ENCODE assay signal across 1 cellular context in the genomic region with DNA sequence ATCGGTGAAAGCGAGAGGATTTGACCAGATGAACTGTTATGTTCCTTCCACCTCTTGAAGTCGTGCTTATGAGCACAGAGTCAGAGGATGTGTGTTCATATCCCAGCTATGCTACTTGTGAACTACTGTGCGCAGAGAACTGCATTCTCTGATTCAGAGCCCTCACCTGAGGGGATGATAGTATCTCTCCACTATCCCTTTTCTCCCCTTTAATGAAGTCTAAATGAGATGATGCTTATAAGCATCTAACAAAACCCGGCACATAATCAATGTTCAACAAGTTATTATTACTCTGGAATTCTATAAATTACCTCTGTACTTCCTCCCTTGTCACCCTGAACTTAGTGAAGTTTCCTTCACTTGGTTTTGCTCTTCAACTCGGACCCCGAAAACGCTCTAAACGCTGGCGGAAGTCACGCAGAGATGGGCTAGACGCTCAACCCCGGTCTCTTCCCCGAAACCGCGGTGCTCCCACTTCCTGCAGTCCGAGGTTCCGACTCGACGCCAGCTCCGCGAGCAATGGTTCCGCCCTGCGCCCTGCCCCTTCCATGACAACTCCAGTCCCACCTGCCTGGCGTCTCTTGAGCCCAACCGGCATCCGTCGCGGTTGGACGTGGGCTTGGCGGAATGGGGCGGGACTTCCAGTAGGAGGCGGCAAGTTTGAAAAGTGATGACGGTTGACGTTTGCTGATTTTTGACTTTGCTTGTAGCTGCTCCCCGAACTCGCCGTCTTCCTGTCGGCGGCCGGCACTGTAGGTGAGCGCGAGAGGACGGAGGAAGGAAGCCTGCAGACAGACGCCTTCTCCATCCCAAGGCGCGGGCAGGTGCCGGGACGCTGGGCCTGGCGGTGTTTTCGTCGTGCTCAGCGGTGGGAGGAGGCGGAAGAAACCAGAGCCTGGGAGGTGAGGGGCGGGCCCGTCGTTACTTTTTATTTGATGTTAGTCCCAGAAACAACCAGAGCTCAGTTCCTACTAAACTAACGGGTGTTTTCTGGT.
A peak's percentile ranks its signal among the peaks of the same experiment; 100 is the strongest.
TF ChIP-seq lines count a peak whose summit lies in the region.

Gene NUF2, plus strand, starts transcription at position 644 of the 995 bp plus-strand sequence. CDS start 4,098 bp downstream, outside the sequence.

TF ChIP-seq in WTC11, 78 proteins besides CTCF, POLR2A, EP300 and RAD21 (continued from another document and continues in another):
- TF ChIP-seq ZNF416 (CRISPR knock-in tag; IDR thresholded peaks at IDR 0.05) (0 out of 2 replicates have a peak, but pooled peaks have one; percentile 58), SP1 (CRISPR knock-in tag; conservative IDR thresholded peaks at IDR 0.05) (peak; percentile 99), SMAD4 (CRISPR knock-in tag; IDR thresholded peaks at IDR 0.05) (no peak), GRHL2 (CRISPR knock-in tag; IDR thresholded peaks at IDR 0.05; ENCODE audit: insufficient replicate concordance, severe bottlenecking) (no peak), TEAD1 (CRISPR knock-in tag; IDR thresholded peaks at IDR 0.05) (peak; percentile 97), ATF3 (CRISPR knock-in tag; conservative IDR thresholded peaks at IDR 0.05) (no peak), USF1 (CRISPR knock-in tag; IDR thresholded peaks at IDR 0.05) (peak; percentile 56), MYBL2 (CRISPR knock-in tag; IDR thresholded peaks at IDR 0.05) (peak; percentile 100), TEAD4 (CRISPR knock-in tag; IDR thresholded peaks at IDR 0.05) (no peak), NFE2L1 (CRISPR knock-in tag; IDR thresholded peaks at IDR 0.05) (peak; percentile 97), CDX4 (CRISPR knock-in tag; IDR thresholded peaks at IDR 0.05; ENCODE audit: borderline replicate concordance) (no peak), SOX15 (CRISPR knock-in tag; IDR thresholded peaks at IDR 0.05) (no peak), ZNF317 (CRISPR knock-in tag; IDR thresholded peaks at IDR 0.05; ENCODE audit: borderline replicate concordance, low read depth) (peak; percentile 63), TCF7 (CRISPR knock-in tag; IDR thresholded peaks at IDR 0.05; ENCODE audit: low read depth) (peak; percentile 70; the same call in 1 of the 2 replicates), ESRRA (CRISPR knock-in tag; IDR thresholded peaks at IDR 0.05; ENCODE audit: borderline replicate concordance) (peak; percentile 76; the same call in 1 of the 2 replicates), NFYB (CRISPR knock-in tag; conservative IDR thresholded peaks at IDR 0.05; ENCODE audit: low read depth) (peak; percentile 47), ATF1 (CRISPR knock-in tag; IDR thresholded peaks at IDR 0.05) (no peak), FOXJ3 (CRISPR knock-in tag; IDR thresholded peaks at IDR 0.05; ENCODE audit: borderline replicate concordance) (no peak), NR3C1 (CRISPR knock-in tag; conservative IDR thresholded peaks at IDR 0.05; ENCODE audit: low read depth) (no peak), ZBTB21 (CRISPR knock-in tag; IDR thresholded peaks at IDR 0.05; ENCODE audit: borderline replicate concordance) (peak; percentile 93), HMGA2 (CRISPR knock-in tag; IDR thresholded peaks at IDR 0.05) (no peak), ETV6 (CRISPR knock-in tag; IDR thresholded peaks at IDR 0.05) (peak; percentile 90), IRF2 (CRISPR knock-in tag; IDR thresholded peaks at IDR 0.05; ENCODE audit: borderline replicate concordance, low read depth) (0 out of 2 replicates have a peak, but pooled peaks have one; percentile 57), GABPB1 (CRISPR knock-in tag; IDR thresholded peaks at IDR 0.05) (peak; percentile 96), ERG (CRISPR knock-in tag; IDR thresholded peaks at IDR 0.05) (no peak), ZNF396 (CRISPR knock-in tag; IDR thresholded peaks at IDR 0.05; ENCODE audit: borderline replicate concordance) (no peak), ELF4 (CRISPR knock-in tag; IDR thresholded peaks at IDR 0.05; ENCODE audit: low read depth) (no peak), ZNF138 (CRISPR knock-in tag; conservative IDR thresholded peaks at IDR 0.05) (peak; percentile 73; the same call in 1 of the 2 replicates), NR2C2 (CRISPR knock-in tag; IDR thresholded peaks at IDR 0.05) (no peak), JAZF1 (CRISPR knock-in tag; IDR thresholded peaks at IDR 0.05) (no peak), GTF2I (CRISPR knock-in tag; conservative IDR thresholded peaks at IDR 0.05) (no peak), KAT7 (CRISPR knock-in tag; IDR thresholded peaks at IDR 0.05; ENCODE audit: borderline replicate concordance) (peak; percentile 85; the same call in 1 of the 2 replicates), MXD4 (CRISPR knock-in tag; IDR thresholded peaks at IDR 0.05; ENCODE audit: borderline replicate concordance) (no peak), ZNF263 (CRISPR knock-in tag; IDR thresholded peaks at IDR 0.05; ENCODE audit: low read depth) (peak; percentile 92)
- TF ChIP-seq, protein P1, sequence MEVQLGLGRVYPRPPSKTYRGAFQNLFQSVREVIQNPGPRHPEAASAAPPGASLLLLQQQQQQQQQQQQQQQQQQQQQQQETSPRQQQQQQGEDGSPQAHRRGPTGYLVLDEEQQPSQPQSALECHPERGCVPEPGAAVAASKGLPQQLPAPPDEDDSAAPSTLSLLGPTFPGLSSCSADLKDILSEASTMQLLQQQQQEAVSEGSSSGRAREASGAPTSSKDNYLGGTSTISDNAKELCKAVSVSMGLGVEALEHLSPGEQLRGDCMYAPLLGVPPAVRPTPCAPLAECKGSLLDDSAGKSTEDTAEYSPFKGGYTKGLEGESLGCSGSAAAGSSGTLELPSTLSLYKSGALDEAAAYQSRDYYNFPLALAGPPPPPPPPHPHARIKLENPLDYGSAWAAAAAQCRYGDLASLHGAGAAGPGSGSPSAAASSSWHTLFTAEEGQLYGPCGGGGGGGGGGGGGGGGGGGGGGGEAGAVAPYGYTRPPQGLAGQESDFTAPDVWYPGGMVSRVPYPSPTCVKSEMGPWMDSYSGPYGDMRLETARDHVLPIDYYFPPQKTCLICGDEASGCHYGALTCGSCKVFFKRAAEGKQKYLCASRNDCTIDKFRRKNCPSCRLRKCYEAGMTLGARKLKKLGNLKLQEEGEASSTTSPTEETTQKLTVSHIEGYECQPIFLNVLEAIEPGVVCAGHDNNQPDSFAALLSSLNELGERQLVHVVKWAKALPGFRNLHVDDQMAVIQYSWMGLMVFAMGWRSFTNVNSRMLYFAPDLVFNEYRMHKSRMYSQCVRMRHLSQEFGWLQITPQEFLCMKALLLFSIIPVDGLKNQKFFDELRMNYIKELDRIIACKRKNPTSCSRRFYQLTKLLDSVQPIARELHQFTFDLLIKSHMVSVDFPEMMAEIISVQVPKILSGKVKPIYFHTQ (CRISPR knock-in tag; IDR thresholded peaks at IDR 0.05) = no peak
- TF ChIP-seq, protein P2, sequence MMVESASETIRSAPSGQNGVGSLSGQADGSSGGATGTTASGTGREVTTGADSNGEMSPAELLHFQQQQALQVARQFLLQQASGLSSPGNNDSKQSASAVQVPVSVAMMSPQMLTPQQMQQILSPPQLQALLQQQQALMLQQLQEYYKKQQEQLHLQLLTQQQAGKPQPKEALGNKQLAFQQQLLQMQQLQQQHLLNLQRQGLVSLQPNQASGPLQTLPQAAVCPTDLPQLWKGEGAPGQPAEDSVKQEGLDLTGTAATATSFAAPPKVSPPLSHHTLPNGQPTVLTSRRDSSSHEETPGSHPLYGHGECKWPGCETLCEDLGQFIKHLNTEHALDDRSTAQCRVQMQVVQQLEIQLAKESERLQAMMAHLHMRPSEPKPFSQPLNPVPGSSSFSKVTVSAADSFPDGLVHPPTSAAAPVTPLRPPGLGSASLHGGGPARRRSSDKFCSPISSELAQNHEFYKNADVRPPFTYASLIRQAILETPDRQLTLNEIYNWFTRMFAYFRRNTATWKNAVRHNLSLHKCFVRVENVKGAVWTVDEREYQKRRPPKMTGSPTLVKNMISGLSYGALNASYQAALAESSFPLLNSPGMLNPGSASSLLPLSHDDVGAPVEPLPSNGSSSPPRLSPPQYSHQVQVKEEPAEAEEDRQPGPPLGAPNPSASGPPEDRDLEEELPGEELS (CRISPR knock-in tag; IDR thresholded peaks at IDR 0.05) = no peak; the same call in 1 of the 2 replicates
- TF ChIP-seq, protein P3, sequence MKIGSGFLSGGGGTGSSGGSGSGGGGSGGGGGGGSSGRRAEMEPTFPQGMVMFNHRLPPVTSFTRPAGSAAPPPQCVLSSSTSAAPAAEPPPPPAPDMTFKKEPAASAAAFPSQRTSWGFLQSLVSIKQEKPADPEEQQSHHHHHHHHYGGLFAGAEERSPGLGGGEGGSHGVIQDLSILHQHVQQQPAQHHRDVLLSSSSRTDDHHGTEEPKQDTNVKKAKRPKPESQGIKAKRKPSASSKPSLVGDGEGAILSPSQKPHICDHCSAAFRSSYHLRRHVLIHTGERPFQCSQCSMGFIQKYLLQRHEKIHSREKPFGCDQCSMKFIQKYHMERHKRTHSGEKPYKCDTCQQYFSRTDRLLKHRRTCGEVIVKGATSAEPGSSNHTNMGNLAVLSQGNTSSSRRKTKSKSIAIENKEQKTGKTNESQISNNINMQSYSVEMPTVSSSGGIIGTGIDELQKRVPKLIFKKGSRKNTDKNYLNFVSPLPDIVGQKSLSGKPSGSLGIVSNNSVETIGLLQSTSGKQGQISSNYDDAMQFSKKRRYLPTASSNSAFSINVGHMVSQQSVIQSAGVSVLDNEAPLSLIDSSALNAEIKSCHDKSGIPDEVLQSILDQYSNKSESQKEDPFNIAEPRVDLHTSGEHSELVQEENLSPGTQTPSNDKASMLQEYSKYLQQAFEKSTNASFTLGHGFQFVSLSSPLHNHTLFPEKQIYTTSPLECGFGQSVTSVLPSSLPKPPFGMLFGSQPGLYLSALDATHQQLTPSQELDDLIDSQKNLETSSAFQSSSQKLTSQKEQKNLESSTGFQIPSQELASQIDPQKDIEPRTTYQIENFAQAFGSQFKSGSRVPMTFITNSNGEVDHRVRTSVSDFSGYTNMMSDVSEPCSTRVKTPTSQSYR (CRISPR knock-in tag; IDR thresholded peaks at IDR 0.05) = peak; percentile 92
- TF ChIP-seq, protein P4, sequence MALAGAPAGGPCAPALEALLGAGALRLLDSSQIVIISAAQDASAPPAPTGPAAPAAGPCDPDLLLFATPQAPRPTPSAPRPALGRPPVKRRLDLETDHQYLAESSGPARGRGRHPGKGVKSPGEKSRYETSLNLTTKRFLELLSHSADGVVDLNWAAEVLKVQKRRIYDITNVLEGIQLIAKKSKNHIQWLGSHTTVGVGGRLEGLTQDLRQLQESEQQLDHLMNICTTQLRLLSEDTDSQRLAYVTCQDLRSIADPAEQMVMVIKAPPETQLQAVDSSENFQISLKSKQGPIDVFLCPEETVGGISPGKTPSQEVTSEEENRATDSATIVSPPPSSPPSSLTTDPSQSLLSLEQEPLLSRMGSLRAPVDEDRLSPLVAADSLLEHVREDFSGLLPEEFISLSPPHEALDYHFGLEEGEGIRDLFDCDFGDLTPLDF (CRISPR knock-in tag; IDR thresholded peaks at IDR 0.05) = peak; percentile 91; the same call in 1 of the 2 replicates
- TF ChIP-seq, protein P5, sequence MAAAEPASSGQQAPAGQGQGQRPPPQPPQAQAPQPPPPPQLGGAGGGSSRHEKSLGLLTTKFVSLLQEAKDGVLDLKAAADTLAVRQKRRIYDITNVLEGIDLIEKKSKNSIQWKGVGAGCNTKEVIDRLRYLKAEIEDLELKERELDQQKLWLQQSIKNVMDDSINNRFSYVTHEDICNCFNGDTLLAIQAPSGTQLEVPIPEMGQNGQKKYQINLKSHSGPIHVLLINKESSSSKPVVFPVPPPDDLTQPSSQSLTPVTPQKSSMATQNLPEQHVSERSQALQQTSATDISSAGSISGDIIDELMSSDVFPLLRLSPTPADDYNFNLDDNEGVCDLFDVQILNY (CRISPR knock-in tag; IDR thresholded peaks at IDR 0.05) = peak; percentile 98
- TF ChIP-seq, protein P6, sequence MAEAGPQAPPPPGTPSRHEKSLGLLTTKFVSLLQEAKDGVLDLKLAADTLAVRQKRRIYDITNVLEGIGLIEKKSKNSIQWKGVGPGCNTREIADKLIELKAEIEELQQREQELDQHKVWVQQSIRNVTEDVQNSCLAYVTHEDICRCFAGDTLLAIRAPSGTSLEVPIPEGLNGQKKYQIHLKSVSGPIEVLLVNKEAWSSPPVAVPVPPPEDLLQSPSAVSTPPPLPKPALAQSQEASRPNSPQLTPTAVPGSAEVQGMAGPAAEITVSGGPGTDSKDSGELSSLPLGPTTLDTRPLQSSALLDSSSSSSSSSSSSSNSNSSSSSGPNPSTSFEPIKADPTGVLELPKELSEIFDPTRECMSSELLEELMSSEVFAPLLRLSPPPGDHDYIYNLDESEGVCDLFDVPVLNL (CRISPR knock-in tag; IDR thresholded peaks at IDR 0.05; ENCODE audit: borderline replicate concordance, low read depth) = peak; percentile 100
- TF ChIP-seq, protein P7, sequence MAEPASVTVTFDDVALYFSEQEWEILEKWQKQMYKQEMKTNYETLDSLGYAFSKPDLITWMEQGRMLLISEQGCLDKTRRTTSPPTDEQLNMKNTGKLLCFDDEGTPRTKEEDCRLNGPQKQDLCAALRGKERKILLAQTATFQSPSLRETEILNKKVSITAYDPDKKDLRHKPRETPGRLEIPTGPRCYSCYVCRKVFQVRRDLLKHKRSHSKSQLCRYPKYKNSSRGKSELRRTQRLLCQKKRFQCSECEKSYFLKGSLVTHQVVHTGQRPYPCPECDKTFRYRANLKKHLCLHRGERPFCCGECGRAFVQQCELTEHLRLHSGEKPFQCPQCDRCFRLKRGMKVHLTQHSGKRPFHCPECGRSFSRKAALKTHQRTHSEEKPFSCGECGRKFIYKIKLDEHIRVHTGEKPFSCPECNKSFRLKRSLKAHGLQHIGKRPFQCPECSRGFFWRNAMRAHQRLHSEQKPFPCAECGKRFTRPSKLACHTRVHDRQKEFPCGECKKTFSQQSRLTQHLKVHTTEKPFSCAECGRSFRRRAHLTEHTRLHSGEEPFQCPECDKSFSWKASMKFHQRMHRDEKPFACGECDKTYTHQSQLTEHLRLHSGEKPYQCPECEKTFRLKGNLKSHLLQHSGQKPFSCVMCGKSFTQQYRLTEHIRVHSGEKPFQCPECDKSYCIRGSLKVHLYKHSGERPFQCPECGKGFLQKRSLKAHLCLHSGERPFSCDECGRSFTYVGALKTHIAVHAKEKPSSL (CRISPR knock-in tag; conservative IDR thresholded peaks at IDR 0.05) = no peak
